ENCODE assay signal across 8 cellular contexts in genomic region chr17:10875984-10876555, GRCh38. TPM values are rescaled to one million over a fixed set of nuclear protein-coding genes. Genes with fewer than 3 reads are reported as not detected.
DNase-seq lines count a peak whose midpoint lies in the region; ATAC-seq, FAIRE-seq and TF ChIP-seq lines count a peak whose summit lies in the region.

No MANE protein-coding gene starts in this region.

- H3K4me3 ChIP-seq in choroid plexus epithelial cell (ENCODE audit: low read depth, low read length) (no peak overlapping the region), lower lobe of right lung (no peak overlapping the region)

- H3K4me1 ChIP-seq in lower lobe of right lung, result no peaks in the 10 kb centered on the region

- no peak for TF ChIP-seq POLR2A in H54 (IDR thresholded peaks at IDR 0.05; ENCODE audit: low read depth, low read length)

- TF ChIP-seq CTCF in choroid plexus epithelial cell (conservative IDR thresholded peaks at IDR 0.05; ENCODE audit: low read depth, low read length) (peak; percentile 72), lower lobe of right lung (IDR thresholded peaks at IDR 0.05) (peak; percentile 68), type B pancreatic cell (conservative IDR thresholded peaks at IDR 0.05) (peak; percentile 87)

- no peaks in the 10 kb centered on the region for H3K4me1 Mint-ChIP-seq in type B pancreatic cell (ENCODE audit: unreplicated experiment)

- peaks cover 5% of the 10 kb centered on the region for H3K27me3 ChIP-seq in lower lobe of right lung (ENCODE audit: low read depth)

- no peak overlapping the region for H3K4me3 Mint-ChIP-seq in type B pancreatic cell

- DNase-seq in CMK (ENCODE audit: low read depth) (peak; percentile 8), H54 (ENCODE audit: insufficient read length, low spot score) (peak; percentile 32), RPMI7951 (ENCODE audit: low read depth) (peak; percentile 19), choroid plexus epithelial cell (ENCODE audit: low read depth) (peak; percentile 43), lower lobe of right lung (no peak), type B pancreatic cell (ENCODE audit: extremely low spot score, unreplicated experiment) (no peak), mesenteric fat pad (ENCODE audit: low spot score) (no peak)
- DNase-seq in central memory CD4-positive, alpha-beta T cell, result no peak

- H3K27me3 Mint-ChIP-seq in type B pancreatic cell, result peaks cover 45% of the 10 kb centered on the region

- peak; percentile 62 to 68 for ATAC-seq in lower lobe of right lung

- intact Hi-C loops in lower lobe of right lung (cut with DNase I), result no loop called here

- no peak overlapping the region for H3K27ac Mint-ChIP-seq in type B pancreatic cell

- H3K27ac ChIP-seq in lower lobe of right lung, result no peak overlapping the region

- H3K36me3 ChIP-seq in lower lobe of right lung, result no peaks in the 10 kb centered on the region

- no peaks in the 10 kb centered on the region for H3K36me3 Mint-ChIP-seq in type B pancreatic cell

- FAIRE-seq in H54 (lab: Jason Lieb, UNC), result no peak

- no peaks in the 10 kb centered on the region for H3K9me3 ChIP-seq in lower lobe of right lung

- no peaks in the 10 kb centered on the region for H3K9me3 Mint-ChIP-seq in type B pancreatic cell

RNA-seq across cellular contexts. Expression of gene PIRT, which starts 38.2 kb away (rescaled TPM):
- not detected in 2 replicates for total RNA-seq in RPMI7951 (2014; rRNA removed; shearing (Covaris generic))
- total RNA-seq in lower lobe of right lung (not detected), type B pancreatic cell (ENCODE audit: low replicate concordance) (0.34 and 0.38 TPM in 2 replicates), mesenteric fat pad (not detected)

Comparison
In these comparisons a context has a peak if more than half of its experiments do, and no peak if none do; other contexts are left out.
1. DNase-seq: peak in CMK (single experiment), H54 (single experiment), RPMI7951 (single experiment) and choroid plexus epithelial cell (single experiment); none in lower lobe of right lung (single experiment), type B pancreatic cell (single experiment), central memory CD4-positive, alpha-beta T cell (single experiment) and mesenteric fat pad (single experiment).
2. Peak in every context shown above with its lines, with median percentiles within 50 percentile points of each other: CTCF ChIP-seq.